Comparison of ENCODE assay signal across 15 cellular contexts in the genomic region with DNA sequence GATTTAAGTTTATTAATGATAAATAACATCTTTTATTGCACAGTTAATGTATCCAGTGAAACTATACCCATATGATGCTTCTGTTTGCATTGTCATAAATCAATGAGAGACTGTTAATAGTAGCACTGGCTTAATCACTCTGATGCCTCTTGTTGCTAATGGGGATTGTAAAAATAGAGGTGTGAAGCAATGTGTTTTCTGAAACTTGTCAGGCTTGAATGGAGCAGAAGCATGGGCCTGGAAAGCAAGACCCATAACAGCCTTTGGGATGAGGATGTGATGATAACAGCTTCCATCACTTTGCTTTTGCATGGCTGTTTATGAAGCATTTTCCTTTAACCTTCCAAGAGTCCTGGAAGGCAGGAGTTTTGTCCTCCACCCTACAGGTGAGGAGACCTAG.
"Had no signal": no experiment of that assay in that cellular context is flagged by ENCODE, and none has a peak within 500 bp of the region (broad histone marks: within the 10 kb centered on the region; RNA-seq: fewer than 3 reads in every experiment).

No MANE protein-coding gene starts in this region.

- H3K9me3 ChIP-seq: pancreas had no signal

- H3K4me3 Mint-ChIP-seq: activated naive CD8-positive, alpha-beta T cell treated with anti-CD3 and anti-CD28 coated beads for 36 hours; immature natural killer cell; type B pancreatic cell had no signal

- DNase-seq: activated CD4-positive, alpha-beta T cell treated with anti-CD3 and anti-CD28 coated beads, Interleukin-2, amount 50 U/mL, for 1 hour; activated CD8-positive, alpha-beta memory T cell treated with anti-CD3 and anti-CD28 coated beads for 24 hours; activated naive CD8-positive, alpha-beta T cell treated with anti-CD3 and anti-CD28 coated beads for 36 hours; amygdala; effector memory CD4-positive, alpha-beta T cell; foreskin melanocyte; head of caudate nucleus; immature natural killer cell; pancreas; stimulated activated CD4-positive, alpha-beta T cell treated with anti-CD3 and anti-CD28 coated beads, Interleukin-15, amount 100 ng/mL, for 24 hours; stimulated activated CD4-positive, alpha-beta T cell treated with anti-CD3 and anti-CD28 coated beads, Interleukin-4, amount 100 ng/mL, for 1 hour; stimulated activated naive CD4-positive, alpha-beta T cell treated with Interleukin-2 at 50 U/mL for 16 hours had no signal

- FAIRE-seq: pancreas had no signal

- H3K27ac Mint-ChIP-seq: activated naive CD8-positive, alpha-beta T cell treated with anti-CD3 and anti-CD28 coated beads for 36 hours; immature natural killer cell; type B pancreatic cell had no signal

- H3K27me3 Mint-ChIP-seq: activated naive CD8-positive, alpha-beta T cell treated with anti-CD3 and anti-CD28 coated beads for 36 hours; type B pancreatic cell had no signal

- H3K36me3 Mint-ChIP-seq: activated naive CD8-positive, alpha-beta T cell treated with anti-CD3 and anti-CD28 coated beads for 36 hours; type B pancreatic cell had no signal

- ATAC-seq: activated CD4-positive, CD25-positive, alpha-beta regulatory T cell treated with anti-CD3 and anti-CD28 coated beads, Interleukin-2, amount 50 U/mL, for 24 hours; pancreas had no signal

- H3K4me3 ChIP-seq: lung, pancreas had no signal

- H3K4me1 Mint-ChIP-seq: activated naive CD8-positive, alpha-beta T cell treated with anti-CD3 and anti-CD28 coated beads for 36 hours; immature natural killer cell had no signal

- H3K9me3 Mint-ChIP-seq: immature natural killer cell had no signal

- H3K36me3 ChIP-seq: pancreas had no signal

- H3K27ac ChIP-seq: pancreas had no signal

- H3K4me1 ChIP-seq: pancreas had no signal

- H3K27me3 ChIP-seq: pancreas had no signal
